In the genomic region with DNA sequence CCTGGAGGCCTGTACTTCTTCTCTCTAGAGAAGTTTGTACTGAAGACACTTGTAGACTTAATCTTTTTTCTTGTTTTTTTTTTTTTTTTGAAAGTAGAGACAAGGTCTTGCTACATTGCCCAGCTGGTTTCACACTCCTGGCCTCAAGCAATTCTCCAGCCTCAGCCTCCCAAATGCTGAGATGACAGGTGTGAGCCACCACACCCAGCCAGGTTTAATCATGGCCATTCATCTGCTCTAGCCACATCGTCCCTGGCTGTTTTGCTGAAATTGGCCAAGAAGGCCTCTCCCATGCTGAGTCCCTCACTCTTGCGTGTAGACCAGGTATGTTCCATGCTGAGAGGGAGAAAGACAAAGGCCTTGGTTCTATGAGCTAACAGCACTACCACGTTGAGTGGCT, we compare ENCODE assay signal across 26 cellular contexts.
"Had no signal": no experiment of that assay in that cellular context is flagged by ENCODE, and none has a peak within 500 bp of the region (broad histone marks: within the 10 kb centered on the region; RNA-seq: fewer than 3 reads in every experiment).

No MANE protein-coding gene starts in this region.

- H3K4me1 Mint-ChIP-seq: naive thymus-derived CD4-positive, alpha-beta T cell; stimulated activated memory B cell treated with anti-CD40 and anti-IgM and Interleukin-4, amounts not matched to agents 10 μg/mL and 1 μg/mL and 100 μg/mL, for 72 hours; stimulated activated naive CD8-positive, alpha-beta T cell treated with anti-CD3 and anti-CD28 coated beads, Interleukin-15, amount 100 ng/mL, for 72 hours had no signal

- H3K27ac Mint-ChIP-seq: naive thymus-derived CD4-positive, alpha-beta T cell; natural killer cell treated with Interleukin-12 subunit alpha and Interleukin-12 subunit beta and Interleukin-15 and Interleukin-18, amount 100 ng/mL, for 72 hours; stimulated activated memory B cell treated with anti-CD40 and anti-IgM and Interleukin-4, amounts not matched to agents 10 μg/mL and 1 μg/mL and 100 μg/mL, for 72 hours; stimulated activated naive CD8-positive, alpha-beta T cell treated with anti-CD3 and anti-CD28 coated beads, Interleukin-15, amount 100 ng/mL, for 72 hours had no signal

- H3K79me2 ChIP-seq: parathyroid adenoma had no signal

- H3K27me3 ChIP-seq: heart left ventricle, right atrium auricular region, right lobe of liver, tibial nerve, upper lobe of left lung had no signal

- H2AFZ ChIP-seq: parathyroid adenoma had no signal

- H3K4me3 ChIP-seq: heart left ventricle, lower lobe of right lung, mucosa of descending colon, right atrium auricular region, right lobe of liver, smooth muscle cell, tibial nerve, upper lobe of left lung had no signal

- H3K36me3 ChIP-seq: heart left ventricle, lower lobe of right lung, right atrium auricular region, right lobe of liver, tibial nerve, upper lobe of left lung had no signal

- H3K4me3 Mint-ChIP-seq: naive thymus-derived CD4-positive, alpha-beta T cell; natural killer cell treated with Interleukin-12 subunit alpha and Interleukin-12 subunit beta and Interleukin-15 and Interleukin-18, amount 100 ng/mL, for 72 hours; neural crest cell; stimulated activated memory B cell treated with anti-CD40 and anti-IgM and Interleukin-4, amounts not matched to agents 10 μg/mL and 1 μg/mL and 100 μg/mL, for 72 hours; stimulated activated naive CD8-positive, alpha-beta T cell treated with anti-CD3 and anti-CD28 coated beads, Interleukin-15, amount 100 ng/mL, for 72 hours had no signal

- H3K4me2 ChIP-seq: smooth muscle cell had no signal

- H3K36me3 Mint-ChIP-seq: naive thymus-derived CD4-positive, alpha-beta T cell; natural killer cell treated with Interleukin-12 subunit alpha and Interleukin-12 subunit beta and Interleukin-15 and Interleukin-18, amount 100 ng/mL, for 72 hours; stimulated activated memory B cell treated with anti-CD40 and anti-IgM and Interleukin-4, amounts not matched to agents 10 μg/mL and 1 μg/mL and 100 μg/mL, for 72 hours had no signal

- H3K9me3 ChIP-seq: heart left ventricle, lower lobe of right lung, mucosa of descending colon, right atrium auricular region, right lobe of liver, tibial nerve, upper lobe of left lung had no signal

- DNase-seq: glutamatergic neuron; islet precursor cell; left cardiac atrium; lower lobe of right lung; mammary epithelial cell; midbrain; mucosa of descending colon; naive thymus-derived CD4-positive, alpha-beta T cell; nucleus accumbens; right lobe of liver; stimulated activated CD4-positive, alpha-beta T cell treated with anti-CD3 and anti-CD28 coated beads, Interleukin-1b, Interleukin-23, amount 100 ng/mL, for 48 hours; stimulated activated CD4-positive, alpha-beta T cell treated with anti-CD3 and anti-CD28 coated beads, Interleukin-2, amount 100 ng/mL, for 48 hours; stimulated activated CD4-positive, alpha-beta T cell treated with anti-CD3 and anti-CD28 coated beads, Interleukin-4, amount 100 ng/mL, for 4 hours; stimulated activated CD8-positive, alpha-beta memory T cell treated with anti-CD3 and anti-CD28 coated beads, Interleukin-4, amount 100 ng/mL, for 48 hours; stimulated activated naive CD4-positive, alpha-beta T cell treated with Interleukin-2 at 50 U/mL for 16 hours; stimulated activated naive CD8-positive, alpha-beta T cell treated with anti-CD3 and anti-CD28 coated beads, Interleukin-15, amount 100 ng/mL, for 72 hours; substantia nigra; upper lobe of left lung had no signal

- H3K9me3 Mint-ChIP-seq: naive thymus-derived CD4-positive, alpha-beta T cell; natural killer cell treated with Interleukin-12 subunit alpha and Interleukin-12 subunit beta and Interleukin-15 and Interleukin-18, amount 100 ng/mL, for 72 hours; neural crest cell; stimulated activated memory B cell treated with anti-CD40 and anti-IgM and Interleukin-4, amounts not matched to agents 10 μg/mL and 1 μg/mL and 100 μg/mL, for 72 hours; stimulated activated naive CD8-positive, alpha-beta T cell treated with anti-CD3 and anti-CD28 coated beads, Interleukin-15, amount 100 ng/mL, for 72 hours had no signal

- H3K9ac ChIP-seq: parathyroid adenoma had no signal

- H3K4me1 ChIP-seq: lower lobe of right lung, parathyroid adenoma, right lobe of liver had no signal

- H3K27ac ChIP-seq: lower lobe of right lung, parathyroid adenoma, right lobe of liver, tibial nerve, upper lobe of left lung had no signal
